1 cellular context compared by ENCODE assay signal in the genomic region with DNA sequence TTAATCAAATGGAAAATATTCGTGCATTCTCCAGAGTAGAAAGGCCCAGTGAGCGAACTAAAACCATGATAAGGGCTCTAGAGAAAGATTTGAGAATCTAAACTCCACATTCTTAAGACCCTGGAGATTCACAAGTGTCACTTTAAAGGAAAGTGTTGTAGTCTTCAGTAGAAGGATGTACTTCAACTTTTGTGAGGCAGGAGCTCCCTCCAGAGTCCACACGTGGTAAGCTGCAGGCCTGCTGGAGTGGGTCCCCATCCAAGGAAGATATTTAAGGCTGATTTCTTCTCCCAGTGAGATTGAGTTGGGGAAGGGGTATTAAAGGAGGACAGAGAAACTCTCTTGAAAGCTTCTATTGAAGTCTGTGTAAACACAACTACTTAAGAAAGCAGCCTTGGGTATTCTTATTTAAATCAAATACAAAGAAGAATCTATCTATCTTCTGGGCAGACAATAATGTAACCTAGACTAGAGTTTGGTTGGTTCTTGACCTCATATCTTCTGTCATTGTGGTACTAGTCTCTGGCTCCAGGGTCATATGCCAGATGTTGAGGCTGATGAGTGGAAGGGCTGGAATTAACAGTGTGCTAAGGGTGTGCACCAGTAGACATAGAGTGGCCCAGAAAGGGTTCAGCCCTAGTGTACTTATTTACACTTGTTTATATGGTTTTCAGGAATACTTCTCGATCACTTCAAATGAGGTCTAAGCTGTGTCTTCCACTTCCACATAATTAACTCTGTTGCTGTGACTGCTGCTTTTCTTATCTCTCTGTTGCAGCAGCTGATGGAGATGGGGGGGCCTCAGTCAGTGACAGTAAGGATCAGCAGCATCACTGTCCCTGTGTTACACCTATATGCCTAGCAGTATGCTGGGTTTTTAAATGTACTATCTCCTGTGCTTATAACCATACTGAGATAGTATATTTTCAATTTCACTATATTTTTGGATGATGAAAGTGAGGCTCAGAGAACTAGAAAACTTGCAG.
TF ChIP-seq lines count a peak whose summit lies in the region.

No MANE protein-coding gene starts in this region.

TF ChIP-seq in K562, 482 proteins besides CTCF, POLR2A, EP300 and RAD21 (continued from another document and continues in another):
- TF ChIP-seq, protein P1, sequence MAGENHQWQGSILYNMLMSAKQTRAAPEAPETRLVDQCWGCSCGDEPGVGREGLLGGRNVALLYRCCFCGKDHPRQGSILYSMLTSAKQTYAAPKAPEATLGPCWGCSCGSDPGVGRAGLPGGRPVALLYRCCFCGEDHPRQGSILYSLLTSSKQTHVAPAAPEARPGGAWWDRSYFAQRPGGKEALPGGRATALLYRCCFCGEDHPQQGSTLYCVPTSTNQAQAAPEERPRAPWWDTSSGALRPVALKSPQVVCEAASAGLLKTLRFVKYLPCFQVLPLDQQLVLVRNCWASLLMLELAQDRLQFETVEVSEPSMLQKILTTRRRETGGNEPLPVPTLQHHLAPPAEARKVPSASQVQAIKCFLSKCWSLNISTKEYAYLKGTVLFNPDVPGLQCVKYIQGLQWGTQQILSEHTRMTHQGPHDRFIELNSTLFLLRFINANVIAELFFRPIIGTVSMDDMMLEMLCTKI (IDR thresholded peaks at IDR 0.05; ENCODE audit: partially characterized antibody): no peak
- TF ChIP-seq ZNF282 (CRISPR knock-in tag; IDR thresholded peaks at IDR 0.05) (no peak), E2F6 (IDR thresholded peaks at IDR 0.05; ENCODE audit: borderline replicate concordance in 1 of 2, extremely low read depth in 1 of 2, insufficient read depth in 1 of 2, insufficient read length in 1 of 2, low read depth in 1 of 2, low read length in 1 of 2, poor library complexity in 1 of 2, severe bottlenecking in 1 of 2) (no peak), ZNF143 (CRISPR knock-in tag; IDR thresholded peaks at IDR 0.05) (no peak), NFE2L1 (tag; IDR thresholded peaks at IDR 0.05; ENCODE audit: borderline replicate concordance, low read depth) (no peak), CAMTA2 (CRISPR knock-in tag; conservative IDR thresholded peaks at IDR 0.05) (no peak), CBFA2T3 (IDR thresholded peaks at IDR 0.05) (peak; percentile 79), FOXA1 (IDR thresholded peaks at IDR 0.05; ENCODE audit: borderline replicate concordance) (no peak), ZKSCAN8 (CRISPR knock-in tag; IDR thresholded peaks at IDR 0.05) (no peak), NR2C1 (IDR thresholded peaks at IDR 0.05) (no peak), NR2C1 (tag; IDR thresholded peaks at IDR 0.05) (no peak), PCBP2 (IDR thresholded peaks at IDR 0.05; ENCODE audit: low read depth, low read length, poor library complexity, severe bottlenecking) (no peak), TAF15 (IDR thresholded peaks at IDR 0.05; ENCODE audit: low read depth, low read length) (no peak), TOE1 (IDR thresholded peaks at IDR 0.05; ENCODE audit: borderline replicate concordance) (no peak), TOE1 (CRISPR knock-in tag; IDR thresholded peaks at IDR 0.05; ENCODE audit: borderline replicate concordance, low read depth) (no peak), ZNF586 (CRISPR knock-in tag; conservative IDR thresholded peaks at IDR 0.05) (no peak), PRMT5 (CRISPR knock-in tag; IDR thresholded peaks at IDR 0.05) (no peak), NR3C1 (CRISPR knock-in tag; IDR thresholded peaks at IDR 0.05) (no peak), NUFIP1 (IDR thresholded peaks at IDR 0.05; ENCODE audit: partially characterized antibody) (no peak), NRF1 (conservative IDR thresholded peaks at IDR 0.05 in 1 of 2, IDR thresholded peaks at IDR 0.05 in 1 of 2) (no peak), CCAR2 (IDR thresholded peaks at IDR 0.05; ENCODE audit: low read depth, low read length) (no peak), SNIP1 (IDR thresholded peaks at IDR 0.05; ENCODE audit: low read depth) (no peak), NEUROD1 (IDR thresholded peaks at IDR 0.05; ENCODE audit: borderline replicate concordance, low read depth, low read length, partially characterized antibody) (no peak), ZNF24 (IDR thresholded peaks at IDR 0.05) (no peak), RAD51 (IDR thresholded peaks at IDR 0.05; ENCODE audit: borderline replicate concordance, low read depth) (no peak), ELF4 (CRISPR knock-in tag; IDR thresholded peaks at IDR 0.05) (no peak), ZBTB8A (IDR thresholded peaks at IDR 0.05; ENCODE audit: partially characterized antibody) (no peak), RNF219 (CRISPR knock-in tag; IDR thresholded peaks at IDR 0.05) (no peak), TSC22D4 (tag; IDR thresholded peaks at IDR 0.05) (no peak), ZNF253 (CRISPR knock-in tag; conservative IDR thresholded peaks at IDR 0.05) (no peak), ZNF444 (CRISPR knock-in tag; IDR thresholded peaks at IDR 0.05) (no peak), ZSCAN29 (IDR thresholded peaks at IDR 0.05) (no peak), JUND (IDR thresholded peaks at IDR 0.05; ENCODE audit: borderline replicate concordance, low read depth, low read length) (0 out of 2 replicates have a peak, but pooled peaks have one; percentile 18), JUND (tag; IDR thresholded peaks at IDR 0.05; ENCODE audit: borderline replicate concordance, low read depth, low read length) (no peak; the same call in 2 of the 3 replicates), TRIM24 (IDR thresholded peaks at IDR 0.05) (no peak; a peak in 1 of 4 replicates), NCOA6 (IDR thresholded peaks at IDR 0.05) (no peak), TAF1 (IDR thresholded peaks at IDR 0.05; ENCODE audit: control insufficient read depth, extremely low read depth, insufficient read depth, low read length, severe bottlenecking) (no peak), TCF3 (CRISPR knock-in tag; IDR thresholded peaks at IDR 0.05) (peak; percentile 86), RUNX1 (IDR thresholded peaks at IDR 0.05; ENCODE audit: low read depth) (no peak), ETV1 (tag; conservative IDR thresholded peaks at IDR 0.05; ENCODE audit: low read depth) (no peak), PHB2 (IDR thresholded peaks at IDR 0.05; ENCODE audit: low read depth) (no peak), HNRNPL (IDR thresholded peaks at IDR 0.05; ENCODE audit: low read depth, low read length) (no peak), DIDO1 (tag; IDR thresholded peaks at IDR 0.05; ENCODE audit: low read depth) (no peak), GABPB1 (CRISPR knock-in tag; IDR thresholded peaks at IDR 0.05) (no peak), KDM2B (CRISPR knock-in tag; IDR thresholded peaks at IDR 0.05) (no peak), SAFB (IDR thresholded peaks at IDR 0.05; ENCODE audit: borderline replicate concordance, low read depth, low read length) (no peak), CREM (IDR thresholded peaks at IDR 0.05; ENCODE audit: low read depth) (0 out of 2 replicates have a peak, but pooled peaks have one; percentile 14), ZNF57 (CRISPR knock-in tag; IDR thresholded peaks at IDR 0.05) (no peak), SPI1 (IDR thresholded peaks at IDR 0.05; ENCODE audit: borderline replicate concordance, low read depth, low read length) (peak; percentile 43; the same call in 1 of the 2 replicates), SREBF1 (IDR thresholded peaks at IDR 0.05; ENCODE audit: borderline replicate concordance, low read depth, low read length) (no peak), ZNF75A (CRISPR knock-in tag; IDR thresholded peaks at IDR 0.05) (no peak), ARID4B (CRISPR knock-in tag; IDR thresholded peaks at IDR 0.05) (no peak), NFIC (IDR thresholded peaks at IDR 0.05) (no peak), PTBP1 (IDR thresholded peaks at IDR 0.05; ENCODE audit: low read depth, low read length) (no peak), HMG20A (CRISPR knock-in tag; conservative IDR thresholded peaks at IDR 0.05) (no peak), ZKSCAN1 (IDR thresholded peaks at IDR 0.05; ENCODE audit: low read depth, low read length) (no peak), CREBBP (IDR thresholded peaks at IDR 0.05; ENCODE audit: low read depth, low read length) (no peak), JUNB (CRISPR knock-in tag; conservative IDR thresholded peaks at IDR 0.05) (no peak), POLR2AphosphoS5 (IDR thresholded peaks at IDR 0.05; ENCODE audit: control insufficient read depth, insufficient read depth, low read depth, low read length) (peak; percentile 50; the same call in 1 of the 2 replicates), ZNF707 (CRISPR knock-in tag; conservative IDR thresholded peaks at IDR 0.05) (no peak)
- TF ChIP-seq, protein P2, sequence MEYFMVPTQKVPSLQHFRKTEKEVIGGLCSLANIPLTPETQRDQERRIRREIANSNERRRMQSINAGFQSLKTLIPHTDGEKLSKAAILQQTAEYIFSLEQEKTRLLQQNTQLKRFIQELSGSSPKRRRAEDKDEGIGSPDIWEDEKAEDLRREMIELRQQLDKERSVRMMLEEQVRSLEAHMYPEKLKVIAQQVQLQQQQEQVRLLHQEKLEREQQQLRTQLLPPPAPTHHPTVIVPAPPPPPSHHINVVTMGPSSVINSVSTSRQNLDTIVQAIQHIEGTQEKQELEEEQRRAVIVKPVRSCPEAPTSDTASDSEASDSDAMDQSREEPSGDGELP (CRISPR knock-in tag; IDR thresholded peaks at IDR 0.05; ENCODE audit: borderline replicate concordance): peak; percentile 60; the same call in 1 of the 2 replicates
- TF ChIP-seq, protein P3, sequence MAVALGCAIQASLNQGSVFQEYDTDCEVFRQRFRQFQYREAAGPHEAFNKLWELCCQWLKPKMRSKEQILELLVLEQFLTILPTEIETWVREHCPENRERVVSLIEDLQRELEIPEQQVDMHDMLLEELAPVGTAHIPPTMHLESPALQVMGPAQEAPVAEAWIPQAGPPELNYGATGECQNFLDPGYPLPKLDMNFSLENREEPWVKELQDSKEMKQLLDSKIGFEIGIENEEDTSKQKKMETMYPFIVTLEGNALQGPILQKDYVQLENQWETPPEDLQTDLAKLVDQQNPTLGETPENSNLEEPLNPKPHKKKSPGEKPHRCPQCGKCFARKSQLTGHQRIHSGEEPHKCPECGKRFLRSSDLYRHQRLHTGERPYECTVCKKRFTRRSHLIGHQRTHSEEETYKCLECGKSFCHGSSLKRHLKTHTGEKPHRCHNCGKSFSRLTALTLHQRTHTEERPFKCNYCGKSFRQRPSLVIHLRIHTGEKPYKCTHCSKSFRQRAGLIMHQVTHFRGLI (CRISPR knock-in tag; IDR thresholded peaks at IDR 0.05): no peak
- TF ChIP-seq, protein P4, sequence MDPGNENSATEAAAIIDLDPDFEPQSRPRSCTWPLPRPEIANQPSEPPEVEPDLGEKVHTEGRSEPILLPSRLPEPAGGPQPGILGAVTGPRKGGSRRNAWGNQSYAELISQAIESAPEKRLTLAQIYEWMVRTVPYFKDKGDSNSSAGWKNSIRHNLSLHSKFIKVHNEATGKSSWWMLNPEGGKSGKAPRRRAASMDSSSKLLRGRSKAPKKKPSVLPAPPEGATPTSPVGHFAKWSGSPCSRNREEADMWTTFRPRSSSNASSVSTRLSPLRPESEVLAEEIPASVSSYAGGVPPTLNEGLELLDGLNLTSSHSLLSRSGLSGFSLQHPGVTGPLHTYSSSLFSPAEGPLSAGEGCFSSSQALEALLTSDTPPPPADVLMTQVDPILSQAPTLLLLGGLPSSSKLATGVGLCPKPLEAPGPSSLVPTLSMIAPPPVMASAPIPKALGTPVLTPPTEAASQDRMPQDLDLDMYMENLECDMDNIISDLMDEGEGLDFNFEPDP (CRISPR knock-in tag; IDR thresholded peaks at IDR 0.05): no peak
